In the genomic region with DNA sequence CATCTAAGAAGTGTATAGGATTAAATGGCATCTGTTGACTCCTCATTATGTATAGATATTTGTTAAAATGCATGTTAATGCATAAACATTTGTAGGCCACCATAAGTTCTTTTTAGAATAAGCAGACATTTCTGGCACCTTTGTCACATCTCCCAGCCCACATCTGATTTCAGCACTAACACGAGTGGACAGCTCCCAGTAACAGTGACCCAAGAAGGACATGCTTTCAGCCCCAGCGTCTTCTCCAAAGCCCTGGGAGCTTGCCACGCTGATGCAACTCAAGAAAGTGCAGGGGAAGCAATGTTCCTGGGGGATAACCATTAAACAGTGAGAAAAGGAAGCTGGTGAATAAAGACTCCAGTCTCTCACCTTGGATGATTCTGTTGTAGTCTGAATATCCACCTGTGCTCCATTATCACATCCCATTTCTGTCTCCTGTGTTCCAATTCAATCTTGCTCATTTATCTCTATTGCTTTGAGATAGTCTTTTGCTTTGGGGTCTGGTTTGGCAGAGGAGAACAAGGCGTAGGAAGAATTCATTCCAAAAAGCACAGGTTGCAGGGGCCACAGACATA, we compare ENCODE assay signal across 10 cellular contexts.
DNase-seq lines count a peak whose midpoint lies in the region; ATAC-seq and TF ChIP-seq lines count a peak whose summit lies in the region.
"Had no signal": no experiment of that assay in that cellular context is flagged by ENCODE, and none has a peak within 500 bp of the region (broad histone marks: within the 10 kb centered on the region; RNA-seq: fewer than 3 reads in every experiment).

No MANE protein-coding gene starts in this region.

- H3K27ac Mint-ChIP-seq in activated CD4-positive, alpha-beta memory T cell treated with anti-CD3 and anti-CD28 coated beads, Interleukin-2, amount 10 ng/mL, durations not matched to agents 7 days and 5 days, result no peak overlapping the region
- no peak overlapping the region for H3K27ac Mint-ChIP-seq in natural killer cell treated with Interleukin-12 subunit alpha and Interleukin-12 subunit beta and Interleukin-15 and Interleukin-18, amount 100 ng/mL, for 72 hours
- H3K27ac Mint-ChIP-seq: memory B cell had no signal

- H3K4me3 ChIP-seq in ovary, result no peak overlapping the region

- H3K4me3 Mint-ChIP-seq in activated CD4-positive, alpha-beta memory T cell treated with anti-CD3 and anti-CD28 coated beads, Interleukin-2, amount 10 ng/mL, durations not matched to agents 7 days and 5 days, result no peak overlapping the region
- H3K4me3 Mint-ChIP-seq in natural killer cell treated with Interleukin-12 subunit alpha and Interleukin-12 subunit beta and Interleukin-15 and Interleukin-18, amount 100 ng/mL, for 72 hours, result no peak overlapping the region
- H3K4me3 Mint-ChIP-seq: memory B cell had no signal

- CTCF ChIA-PET in HEK293T (lab: Yijun Ruan, JAX), result no interaction called here
- CTCF ChIA-PET in activated CD4-positive, alpha-beta memory T cell treated with anti-CD3 and anti-CD28 coated beads, Interleukin-2, amount 10 ng/mL, durations not matched to agents 7 days and 5 days (lab: Charles Lee), result no interaction called here

- no peaks in the 10 kb centered on the region for H3K27me3 Mint-ChIP-seq in activated CD4-positive, alpha-beta memory T cell treated with anti-CD3 and anti-CD28 coated beads, Interleukin-2, amount 10 ng/mL, durations not matched to agents 7 days and 5 days
- no peaks in the 10 kb centered on the region for H3K27me3 Mint-ChIP-seq in natural killer cell treated with Interleukin-12 subunit alpha and Interleukin-12 subunit beta and Interleukin-15 and Interleukin-18, amount 100 ng/mL, for 72 hours

- H3K27me3 ChIP-seq in ovary, result no peaks in the 10 kb centered on the region

- ATAC-seq in natural killer cell treated with Interleukin-12 subunit alpha and Interleukin-12 subunit beta and Interleukin-15 and Interleukin-18, amount 100 ng/mL, for 72 hours, result no peak

- no peaks in the 10 kb centered on the region for H3K36me3 ChIP-seq in ovary

- POLR2A ChIA-PET in HEK293T (lab: Yijun Ruan, JAX), result no interaction called here
- POLR2A ChIA-PET in activated CD4-positive, alpha-beta memory T cell treated with anti-CD3 and anti-CD28 coated beads, Interleukin-2, amount 10 ng/mL, durations not matched to agents 7 days and 5 days (lab: Charles Lee), result no interaction called here

- TF ChIP-seq EP300 in ovary (IDR thresholded peaks at IDR 0.05), result no peak

- no peaks in the 10 kb centered on the region for H3K9me3 ChIP-seq in ovary

- H3K4me1 ChIP-seq in ovary (ENCODE audit: insufficient read depth), result no peaks in the 10 kb centered on the region

- H3K36me3 Mint-ChIP-seq in activated CD4-positive, alpha-beta memory T cell treated with anti-CD3 and anti-CD28 coated beads, Interleukin-2, amount 10 ng/mL, durations not matched to agents 7 days and 5 days (ENCODE audit: low read depth), result no peaks in the 10 kb centered on the region
- H3K36me3 Mint-ChIP-seq in natural killer cell treated with Interleukin-12 subunit alpha and Interleukin-12 subunit beta and Interleukin-15 and Interleukin-18, amount 100 ng/mL, for 72 hours, result no peaks in the 10 kb centered on the region
- H3K36me3 Mint-ChIP-seq: memory B cell had no signal

- DNase-seq in ELR (ENCODE audit: low read depth) (peak; percentile 0), HEK293T (ENCODE audit: extremely low spot score) (peak; percentile 24), islet precursor cell (peak; percentile 68), DMS53 treated with DMSO at 0.1 percent for 48 hours (lab: John Stamatoyannopoulos, UW; ENCODE audit: unreplicated experiment) (no peak), ovary (no peak), ureter (ENCODE audit: low spot score) (no peak)
- DNase-seq in activated CD4-positive, alpha-beta memory T cell treated with anti-CD3 and anti-CD28 coated beads, Interleukin-2, amount 10 ng/mL, durations not matched to agents 7 days and 5 days, result peak; percentile 18
- DNase-seq in natural killer cell treated with Interleukin-12 subunit alpha and Interleukin-12 subunit beta and Interleukin-15 and Interleukin-18, amount 100 ng/mL, for 72 hours (ENCODE audit: low spot score), result no peak
- DNase-seq: NCI-H1694 had no signal

- no peaks in the 10 kb centered on the region for H3K4me1 Mint-ChIP-seq in activated CD4-positive, alpha-beta memory T cell treated with anti-CD3 and anti-CD28 coated beads, Interleukin-2, amount 10 ng/mL, durations not matched to agents 7 days and 5 days
- no peaks in the 10 kb centered on the region for H3K4me1 Mint-ChIP-seq in natural killer cell treated with Interleukin-12 subunit alpha and Interleukin-12 subunit beta and Interleukin-15 and Interleukin-18, amount 100 ng/mL, for 72 hours (ENCODE audit: low read depth in 2 of 2)
- H3K4me1 Mint-ChIP-seq: memory B cell had no signal

- WGBS in ovary, 3 donors, result 7 to 14% (median 11%) methylated on average over 4 of the region's 4 CpGs

- TF ChIP-seq CTCF in ovary (IDR thresholded peaks at IDR 0.05), result no peak

- no peak overlapping the region for H3K27ac ChIP-seq in ovary

- intact Hi-C loops in ovary (cut with DNase I), result no loop called here

- H3K9me3 Mint-ChIP-seq in activated CD4-positive, alpha-beta memory T cell treated with anti-CD3 and anti-CD28 coated beads, Interleukin-2, amount 10 ng/mL, durations not matched to agents 7 days and 5 days, result no peaks in the 10 kb centered on the region
- H3K9me3 Mint-ChIP-seq in natural killer cell treated with Interleukin-12 subunit alpha and Interleukin-12 subunit beta and Interleukin-15 and Interleukin-18, amount 100 ng/mL, for 72 hours, result peaks cover 3% of the 10 kb centered on the region

- TF ChIP-seq POLR2A in ovary (IDR thresholded peaks at IDR 0.05), result no peak

TF ChIP-seq in HEK293T, 16 proteins besides CTCF, POLR2A, EP300 and RAD21:
- no peak for TF ChIP-seq BHLHE40 (IDR thresholded peaks at IDR 0.05; ENCODE audit: borderline replicate concordance)
- no peak for TF ChIP-seq FOXM1 (IDR thresholded peaks at IDR 0.05; ENCODE audit: borderline replicate concordance)
- TF ChIP-seq ARNT (IDR thresholded peaks at IDR 0.05), result no peak

Comparison
In these comparisons a context has a peak if more than half of its experiments do, and no peak if none do; other contexts are left out.
1. DNase-seq: peak in ELR (single experiment), HEK293T (single experiment), activated CD4-positive, alpha-beta memory T cell treated with anti-CD3 and anti-CD28 coated beads, Interleukin-2, amount 10 ng/mL, durations not matched to agents 7 days and 5 days (single experiment) and islet precursor cell (single experiment); none in DMS53 treated with DMSO at 0.1 percent for 48 hours (single experiment), ovary (0 of 5), natural killer cell treated with Interleukin-12 subunit alpha and Interleukin-12 subunit beta and Interleukin-15 and Interleukin-18, amount 100 ng/mL, for 72 hours (single experiment) and ureter (single experiment).